ENCODE assay signal across 21 cellular contexts in genomic region chr12:103908246-103908541, GRCh38. TPM values are rescaled to one million over a fixed set of nuclear protein-coding genes. Genes with fewer than 3 reads are reported as not detected.
DNase-seq lines count a peak whose midpoint lies in the region; ATAC-seq, FAIRE-seq and TF ChIP-seq lines count a peak whose summit lies in the region.
"Had no signal": no experiment of that assay in that cellular context is flagged by ENCODE, and none has a peak within 500 bp of the region (broad histone marks: within the 10 kb centered on the region; RNA-seq: fewer than 3 reads in every experiment).

No MANE protein-coding gene starts in this region.

- no peak overlapping the region for H3K56ac ChIP-seq in H1 (replicated peaks; ENCODE audit: insufficient read length, low read depth, low read length)

- H3K36me3 ChIP-seq in mammary epithelial cell (ENCODE audit: insufficient read depth, low read length) (no peaks in the 10 kb centered on the region), breast epithelium (no peaks in the 10 kb centered on the region), H1 (ENCODE audit: control insufficient read depth in 2 of 4, insufficient read depth in 4 of 4, low read length in 3 of 4) (no peaks in the 10 kb centered on the region), osteoblast (ENCODE audit: insufficient read depth, low read length) (no peaks in the 10 kb centered on the region), Karpas-422 (ENCODE audit: insufficient read depth, low read length) (no peaks in the 10 kb centered on the region)
- H3K36me3 ChIP-seq: BE2C had no signal

- no peak for FAIRE-seq in H1 (lab: Jason Lieb, UNC)
- FAIRE-seq: A204.1, GM18507, HepG2 had no signal

- dilution Hi-C loops in mammary epithelial cell (cut with HindIII; ENCODE audit: low sequenced_read_pairs): no loop called here

- H3K4me1 ChIP-seq in mammary epithelial cell (ENCODE audit: insufficient read depth, low read length) (peaks cover 27% of the 10 kb centered on the region), breast epithelium (no peaks in the 10 kb centered on the region), H1 (replicated peaks in 1 of 4; ENCODE audit: control insufficient read depth in 3 of 4, insufficient read depth in 4 of 4, low read length in 3 of 4) (peaks cover 0 to 2% (median 0%) of the 10 kb centered on the region in 4 experiments; a peak in 2 of 7 replicates), osteoblast (ENCODE audit: insufficient read depth, low read length) (peaks cover 17% of the 10 kb centered on the region), Karpas-422 (ENCODE audit: low read length) (no peaks in the 10 kb centered on the region)
- H3K4me1 ChIP-seq: BE2C had no signal

- in situ Hi-C loops in mammary epithelial cell (cut with MboI; ENCODE audit: low sequenced_read_pairs in 2 of 2): no loop called here

- H3K79me2 ChIP-seq in mammary epithelial cell (ENCODE audit: insufficient read depth, low read length): no peaks in the 10 kb centered on the region
- H3K79me2 ChIP-seq in H1 (ENCODE audit: control insufficient read depth in 1 of 2, insufficient read depth in 2 of 2, low read length in 2 of 2): no peaks in the 10 kb centered on the region
- no peaks in the 10 kb centered on the region for H3K79me2 ChIP-seq in osteoblast (ENCODE audit: insufficient read depth, low read length)
- H3K79me2 ChIP-seq in Karpas-422 (ENCODE audit: low read length): no peaks in the 10 kb centered on the region

- H3K79me1 ChIP-seq in H1 (ENCODE audit: low read depth, low read length): no peaks in the 10 kb centered on the region

- no peak overlapping the region for H3K14ac ChIP-seq in H1 (ENCODE audit: insufficient read length)

- H3K27me3 ChIP-seq in mammary epithelial cell (ENCODE audit: insufficient read depth, low read length) (no peaks in the 10 kb centered on the region), breast epithelium (no peaks in the 10 kb centered on the region), H1 (replicated peaks in 1 of 4; ENCODE audit: control insufficient read depth in 3 of 4, extremely low read depth in 1 of 4, insufficient read depth in 3 of 4, low read length in 3 of 4) (peaks cover 0 to 1% (median 0%) of the 10 kb centered on the region in 4 experiments; a peak in 1 of 7 replicates), osteoblast (ENCODE audit: insufficient read depth, low read length) (no peaks in the 10 kb centered on the region), Karpas-422 (ENCODE audit: low read length) (no peaks in the 10 kb centered on the region)
- H3K27me3 ChIP-seq: BE2C had no signal

- no peak for TF ChIP-seq EP300 in H1 (IDR thresholded peaks at IDR 0.05; ENCODE audit: borderline replicate concordance in 1 of 2, low read depth in 2 of 2, low read length in 2 of 2)

- H3K9me2 ChIP-seq in Karpas-422 (replicated peaks; ENCODE audit: insufficient read depth, low read length): no peaks in the 10 kb centered on the region

- H2BK20ac ChIP-seq in H1 (ENCODE audit: low read length): no peak overlapping the region

- H4K8ac ChIP-seq in H1 (ENCODE audit: extremely low read depth, insufficient read depth, low read length): no peak overlapping the region

- H3K23ac ChIP-seq in H1 (ENCODE audit: insufficient read length): no peak overlapping the region

- H3K9me3 Mint-ChIP-seq in stimulated activated naive B cell treated with anti-CD40 and anti-IgM and Interleukin-4, amounts not matched to agents 10 μg/mL and 1 μg/mL and 100 μg/mL, for 72 hours: peaks cover 0 to 4% of the 10 kb centered on the region in 2 donors
- H3K9me3 Mint-ChIP-seq: CD4-positive, CD25-positive, alpha-beta regulatory T cell; H9 had no signal

- no peak overlapping the region for H2BK15ac ChIP-seq in H1 (ENCODE audit: low read length)

- H3K36me3 Mint-ChIP-seq in stimulated activated naive B cell treated with anti-CD40 and anti-IgM and Interleukin-4, amounts not matched to agents 10 μg/mL and 1 μg/mL and 100 μg/mL, for 72 hours: peaks cover 12 to 23% of the 10 kb centered on the region in 2 donors

- POLR2A ChIA-PET in H1 (lab: Charles Lee; ENCODE audit: partially characterized antibody): interaction anchor here (0.5 to 1.3 kb wide), 3 partner anchors 13 to 202 kb away, joined by 3 to 4 read pairs (median 4); partner anchors contain the start of gene HSP90B1

- H4K20me1 ChIP-seq in mammary epithelial cell (ENCODE audit: insufficient read depth, low read length) (no peaks in the 10 kb centered on the region), H1 (replicated peaks in 1 of 2; ENCODE audit: control insufficient read depth in 1 of 2, insufficient read depth in 2 of 2, low read length in 2 of 2) (no peaks in the 10 kb centered on the region), osteoblast (ENCODE audit: insufficient read depth, low read length) (no peaks in the 10 kb centered on the region), Karpas-422 (ENCODE audit: insufficient read depth, low read depth, low read length) (no peaks in the 10 kb centered on the region)

- TF ChIP-seq POLR2A in breast epithelium (IDR thresholded peaks at IDR 0.05) (no peak), GM19193 (IDR thresholded peaks at IDR 0.05; ENCODE audit: extremely low read depth, insufficient read depth, insufficient read length) (peak; percentile 10), H1 (IDR thresholded peaks at IDR 0.05; ENCODE audit: control extremely low read depth in 1 of 2, low read depth in 2 of 2, low read length in 2 of 2) (no peak)

- H3K9ac ChIP-seq in mammary epithelial cell (ENCODE audit: insufficient read depth, low read length) (no peak overlapping the region), H1 (replicated peaks in 1 of 4; ENCODE audit: extremely low read depth in 1 of 4, low read depth in 3 of 4, low read length in 3 of 4) (no peak overlapping the region), Karpas-422 (ENCODE audit: low read length) (no peak overlapping the region)

- no peak overlapping the region for H2AK5ac ChIP-seq in H1 (ENCODE audit: low read depth, low read length)

- H3K27ac Mint-ChIP-seq in stimulated activated naive B cell treated with anti-CD40 and anti-IgM and Interleukin-4, amounts not matched to agents 10 μg/mL and 1 μg/mL and 100 μg/mL, for 72 hours: no peak overlapping the region

- no peak overlapping the region for H2BK5ac ChIP-seq in H1 (ENCODE audit: low read depth, low read length)

- no peak overlapping the region for H3K4me3 ChIP-seq in mammary epithelial cell (replicated peaks in 1 of 3; ENCODE audit: insufficient read depth in 1 of 3, low read depth in 2 of 3, low read length in 3 of 3)
- no peak overlapping the region for H3K4me3 ChIP-seq in breast epithelium
- no peak overlapping the region for H3K4me3 ChIP-seq in H1 (ENCODE audit: extremely low read depth in 1 of 4, insufficient read depth in 2 of 4, low read depth in 3 of 4, low read length in 4 of 4)
- no peak overlapping the region for H3K4me3 ChIP-seq in osteoblast (ENCODE audit: insufficient read depth, low read length)
- H3K4me3 ChIP-seq in Karpas-422 (ENCODE audit: low read length): no peak overlapping the region

- no peaks in the 10 kb centered on the region for H3K27me3 Mint-ChIP-seq in stimulated activated naive B cell treated with anti-CD40 and anti-IgM and Interleukin-4, amounts not matched to agents 10 μg/mL and 1 μg/mL and 100 μg/mL, for 72 hours
- H3K27me3 Mint-ChIP-seq: CD4-positive, CD25-positive, alpha-beta regulatory T cell had no signal

- H3K27ac ChIP-seq in mammary epithelial cell (ENCODE audit: insufficient read depth, low read depth, low read length): no peak overlapping the region
- peak overlapping the region in 1 of 2 donors; percentile 48 for H3K27ac ChIP-seq in breast epithelium
- no peak overlapping the region for H3K27ac ChIP-seq in H1 (ENCODE audit: low read depth, low read length)
- no peak overlapping the region for H3K27ac ChIP-seq in osteoblast (ENCODE audit: low read depth, low read length)
- no peak overlapping the region for H3K27ac ChIP-seq in Karpas-422 (ENCODE audit: low read length)

- no peak overlapping the region for H4K5ac ChIP-seq in H1 (ENCODE audit: insufficient read length, low read depth, low read length)

- no peak overlapping the region for H3K4me3 Mint-ChIP-seq in stimulated activated naive B cell treated with anti-CD40 and anti-IgM and Interleukin-4, amounts not matched to agents 10 μg/mL and 1 μg/mL and 100 μg/mL, for 72 hours
- H3K4me3 Mint-ChIP-seq: H9 had no signal

- no peak overlapping the region for H4K91ac ChIP-seq in H1 (replicated peaks; ENCODE audit: insufficient read length, low read length)

- H2BK120ac ChIP-seq in H1 (replicated peaks; ENCODE audit: low read depth, low read length): no peak overlapping the region

- H3K18ac ChIP-seq in H1 (ENCODE audit: extremely low read depth, low read length): no peak overlapping the region

- H2BK12ac ChIP-seq in H1 (ENCODE audit: low read depth, low read length): 0 out of 2 replicates have a peak overlapping the region, but pooled peaks have one; percentile 35

- H3K4me2 ChIP-seq in mammary epithelial cell (ENCODE audit: insufficient read depth, low read depth, low read length) (no peak overlapping the region), H1 (ENCODE audit: insufficient read depth in 1 of 2, low read depth in 2 of 2, low read length in 2 of 2) (no peak overlapping the region), osteoblast (ENCODE audit: insufficient read depth, low read length) (no peak overlapping the region), Karpas-422 (ENCODE audit: low read depth, low read length, poor library complexity, severe bottlenecking) (no peak overlapping the region)

- H3K4ac ChIP-seq in H1 (replicated peaks; ENCODE audit: insufficient read length, low read depth, low read length): no peak overlapping the region

- CTCF ChIA-PET in mammary epithelial cell (lab: Charles Lee; ENCODE audit: low non-redundant PET) (interaction anchor here (0.6 kb wide), 1 partner anchor 22 kb away, joined by 7 read pairs; the partner anchor contains the start of gene HSP90B1), H1 (lab: Charles Lee; ENCODE audit: partially characterized antibody) (interaction anchor here (0.6 kb wide), 1 partner anchor 38 kb away, joined by 3 read pairs; no protein-coding TSS in a partner anchor)

- TF ChIP-seq CTCF in mammary epithelial cell (conservative IDR thresholded peaks at IDR 0.05 in 1 of 2, IDR thresholded peaks at IDR 0.05 in 1 of 2; ENCODE audit: extremely low read depth in 1 of 2, insufficient read depth in 1 of 2, low read depth in 1 of 2, low read length in 2 of 2) (no peak), breast epithelium (IDR thresholded peaks at IDR 0.05) (no peak), H1 (IDR thresholded peaks at IDR 0.05; ENCODE audit: control extremely low read depth in 1 of 3, insufficient read depth in 1 of 3, low read depth in 1 of 3, low read length in 3 of 3) (no peak), osteoblast (IDR thresholded peaks at IDR 0.05; ENCODE audit: extremely low read depth, low read depth, low read length) (no peak)

- H3K4me1 Mint-ChIP-seq in stimulated activated naive B cell treated with anti-CD40 and anti-IgM and Interleukin-4, amounts not matched to agents 10 μg/mL and 1 μg/mL and 100 μg/mL, for 72 hours: peaks cover 5 to 21% of the 10 kb centered on the region in 2 donors

- peak; percentile 31 to 55 for ATAC-seq in stimulated activated naive B cell treated with anti-CD40 and anti-IgM and Interleukin-4, amounts not matched to agents 10 μg/mL and 1 μg/mL and 100 μg/mL, for 72 hours (replicated peaks)
- no peak for ATAC-seq in HG03439 (IDR thresholded peaks at IDR 0.05; ENCODE audit: unreplicated experiment)
- ATAC-seq: HepG2 had no signal

- peak; percentile 74 for DNase-seq in mammary epithelial cell
- no peak for DNase-seq in breast epithelium (ENCODE audit: low spot score in 2 of 2)
- DNase-seq in H1 (ENCODE audit: low read depth in 1 of 2, low spot score in 2 of 2): no peak
- DNase-seq in stimulated activated naive B cell treated with anti-CD40 and anti-IgM and Interleukin-4, amounts not matched to agents 10 μg/mL and 1 μg/mL and 100 μg/mL, for 72 hours: no peak
- DNase-seq in osteoblast (ENCODE audit: insufficient read length, low spot score, missing footprints): no peak
- no peak for DNase-seq in Karpas-422
- DNase-seq: ACHN; BE2C; C1 segment of cervical spinal cord; CD4-positive, CD25-positive, alpha-beta regulatory T cell; DMS153; DMS79; GF-D8; GOT3; H9; KG1 had no signal

- no TSS peak for BruUV-seq in mammary epithelial cell (replicated peaks; lab: Mats Ljungman, UMichigan)

- H3K23me2 ChIP-seq in H1 (ENCODE audit: low read depth, low read length): peaks cover 4% of the 10 kb centered on the region; the same call in 1 of the 2 replicates

- intact Hi-C loops in mammary epithelial cell (cut with micrococcal nuclease): no loop called here
- intact Hi-C loops in breast epithelium (cut with DNase I; ENCODE audit: low total_unique reads): no loop called here

- H2AFZ ChIP-seq in mammary epithelial cell (ENCODE audit: low read depth, low read length): no peak overlapping the region
- H2AFZ ChIP-seq in H1 (ENCODE audit: low read length): no peak overlapping the region
- no peak overlapping the region for H2AFZ ChIP-seq in osteoblast (ENCODE audit: low read length)
- H2AFZ ChIP-seq in Karpas-422 (ENCODE audit: low read length): no peak overlapping the region

- TF ChIP-seq RAD21 in H1 (IDR thresholded peaks at IDR 0.05 in 1 of 2, conservative IDR thresholded peaks at IDR 0.05 in 1 of 2; ENCODE audit: low read depth in 2 of 2, low read length in 2 of 2): no peak

- H3K9me3 ChIP-seq in mammary epithelial cell (replicated peaks; ENCODE audit: insufficient read depth, low read length) (no peaks in the 10 kb centered on the region), breast epithelium (no peaks in the 10 kb centered on the region), H1 (ENCODE audit: insufficient read depth in 2 of 2, low read depth in 1 of 2, low read length in 1 of 2) (no peaks in the 10 kb centered on the region), osteoblast (ENCODE audit: low read depth, low read length) (no peaks in the 10 kb centered on the region), Karpas-422 (ENCODE audit: low read length) (no peaks in the 10 kb centered on the region)
- H3K9me3 ChIP-seq: BE2C had no signal

RNA-seq across cellular contexts. Expression of gene HSP90B1, which starts 22.0 kb away (rescaled TPM):
- total RNA-seq in mammary epithelial cell (100 to 1,000 TPM; 357 to 921 TPM), breast epithelium (100 to 1,000 TPM; 341 to 456 (median 362) TPM), osteoblast (430 and 436 TPM in 2 replicates)
- polyA plus RNA-seq in mammary epithelial cell (425 TPM), H1 (2011; rRNA removed) (88.9 and 161 TPM in 2 replicates)
- 179 TPM for polyA minus RNA-seq in mammary epithelial cell
- total RNA-seq in H1 (2021; fragmentation: NEBNext Ultra II Directional; extraction: Animal tissue kit (Norgen Biotek cat#: 25700)): 837 and 847 TPM in 2 replicates
- polyA plus RNA-seq in H1 (2011; cell fraction: cytosol; rRNA removed): 357 TPM
- 201 TPM for polyA plus RNA-seq in H1 (2011; cell fraction: nucleus; rRNA removed)
- 402 to 670 TPM (median 455 TPM) in 4 replicates for polyA plus RNA-seq in H1 (2012, experiment 1 of 2)
- 45.2 TPM for polyA plus RNA-seq in H1 (2012, experiment 2 of 2)
- 1,179 TPM for polyA plus RNA-seq in H1 (2013, experiment 1 of 2)
- polyA plus RNA-seq in H1 (2013, experiment 2 of 2): 1,181 TPM
- polyA minus RNA-seq in H1 (2011; rRNA and poly(A)+ RNA removed): 125 and 185 TPM in 2 replicates
- polyA minus RNA-seq in H1 (2011; cell fraction: cytosol; rRNA and poly(A)+ RNA removed): 129 TPM
- polyA minus RNA-seq in H1 (2011; cell fraction: nucleus; rRNA and poly(A)+ RNA removed): 144 TPM
- 327 and 334 TPM in 2 replicates for total RNA-seq in Karpas-422 (2014; rRNA removed; shearing (Covaris generic); ENCODE audit: low replicate concordance)

RNA-seq across cellular contexts. Expression of gene TDG, which starts 57.5 kb away (rescaled TPM):
- total RNA-seq in mammary epithelial cell: 10 to 100 TPM; 27.3 to 42.0 TPM
- 14.3 TPM for polyA plus RNA-seq in mammary epithelial cell
- 6.7 TPM for polyA minus RNA-seq in mammary epithelial cell
- 10 to 100 TPM; 14.4 to 37.5 (median 29.8) TPM for total RNA-seq in breast epithelium
- total RNA-seq in H1 (2021; fragmentation: NEBNext Ultra II Directional; extraction: Animal tissue kit (Norgen Biotek cat#: 25700)): 47.8 and 49.0 TPM in 2 replicates
- polyA plus RNA-seq in H1 (2011; rRNA removed): 13.7 and 22.7 TPM in 2 replicates
- polyA plus RNA-seq in H1 (2011; cell fraction: cytosol; rRNA removed): 24.7 TPM
- polyA plus RNA-seq in H1 (2011; cell fraction: nucleus; rRNA removed): 11.9 TPM
- polyA plus RNA-seq in H1 (2012, experiment 1 of 2): 27.7 to 49.3 TPM (median 38.1 TPM) in 4 replicates
- polyA plus RNA-seq in H1 (2012, experiment 2 of 2): 6.1 TPM
- 78.1 TPM for polyA plus RNA-seq in H1 (2013, experiment 1 of 2)
- polyA plus RNA-seq in H1 (2013, experiment 2 of 2): 76.9 TPM
- 17.7 and 23.8 TPM in 2 replicates for polyA minus RNA-seq in H1 (2011; rRNA and poly(A)+ RNA removed)
- polyA minus RNA-seq in H1 (2011; cell fraction: cytosol; rRNA and poly(A)+ RNA removed): 28.5 TPM
- 26.0 TPM for polyA minus RNA-seq in H1 (2011; cell fraction: nucleus; rRNA and poly(A)+ RNA removed)
- 20.9 and 23.2 TPM in 2 replicates for total RNA-seq in osteoblast
- total RNA-seq in Karpas-422 (2014; rRNA removed; shearing (Covaris generic); ENCODE audit: low replicate concordance): 28.0 and 38.9 TPM in 2 replicates
